ENCODE assay signal across 8 cellular contexts in genomic region chr14:70641548-70642312, GRCh38. TPM values are rescaled to one million over a fixed set of nuclear protein-coding genes. Genes with fewer than 3 reads are reported as not detected.
A peak's percentile ranks its signal among the peaks of the same experiment; 100 is the strongest.
DNase-seq lines count a peak whose midpoint lies in the region; ATAC-seq and TF ChIP-seq lines count a peak whose summit lies in the region.

Gene TTC9, plus strand, starts transcription at chr14:70641916. Its CDS starts 214 bp downstream, at chr14:70642130.

- no peak for ATAC-seq in GM19351 (IDR thresholded peaks at IDR 0.05; ENCODE audit: unreplicated experiment)

- H3K9me3 ChIP-seq in Karpas-422 (ENCODE audit: low read length) (no peaks in the 10 kb centered on the region), left ventricle myocardium inferior (replicated peaks) (no peaks in the 10 kb centered on the region)

- no peaks in the 10 kb centered on the region for H3K27me3 Mint-ChIP-seq in activated naive CD4-positive, alpha-beta T cell treated with anti-CD3 and anti-CD28 coated beads, Interleukin-2, amount 50 U/mL, for 24 hours

- H3K36me3 ChIP-seq in Karpas-422 (ENCODE audit: insufficient read depth, low read length) (no peaks in the 10 kb centered on the region), left ventricle myocardium inferior (no peaks in the 10 kb centered on the region)

- H3K79me2 ChIP-seq in Karpas-422 (ENCODE audit: low read length): no peaks in the 10 kb centered on the region

- no peaks in the 10 kb centered on the region for H3K9me3 Mint-ChIP-seq in activated naive CD4-positive, alpha-beta T cell treated with anti-CD3 and anti-CD28 coated beads, Interleukin-2, amount 50 U/mL, for 24 hours

- H3K27ac ChIP-seq in Karpas-422 (ENCODE audit: low read length) (no peak within 1 kb of the TSS), left ventricle myocardium inferior (replicated peaks) (peak within 1 kb of the TSS; percentile 38)

- peak within 1 kb of the TSS; percentile 95 for H3K4me3 Mint-ChIP-seq in activated naive CD4-positive, alpha-beta T cell treated with anti-CD3 and anti-CD28 coated beads, Interleukin-2, amount 50 U/mL, for 24 hours

- peaks cover 2% of the 10 kb centered on the region; the same call in 1 of the 2 replicates for H3K27me3 ChIP-seq in Karpas-422 (ENCODE audit: low read length)
- H3K27me3 ChIP-seq in left ventricle myocardium inferior (ENCODE audit: low read depth): peaks cover 57% of the 10 kb centered on the region

- peak within 1 kb of the TSS; percentile 95 for H2AFZ ChIP-seq in Karpas-422 (ENCODE audit: low read length)

- H3K4me3 ChIP-seq in Karpas-422 (ENCODE audit: low read length): peak within 1 kb of the TSS; percentile 74
- H3K4me3 ChIP-seq in left ventricle myocardium inferior: peak within 1 kb of the TSS; percentile 80
- peak within 1 kb of the TSS; percentile 66 for H3K4me3 ChIP-seq in retinal pigment epithelial cell (ENCODE audit: low read length)

- peaks cover 27% of the 10 kb centered on the region for H3K4me1 ChIP-seq in Karpas-422 (ENCODE audit: low read length)
- peaks cover 18% of the 10 kb centered on the region for H3K4me1 ChIP-seq in left ventricle myocardium inferior

- H3K27ac Mint-ChIP-seq in activated naive CD4-positive, alpha-beta T cell treated with anti-CD3 and anti-CD28 coated beads, Interleukin-2, amount 50 U/mL, for 24 hours: peak within 1 kb of the TSS; percentile 97

- H3K4me2 ChIP-seq in Karpas-422 (ENCODE audit: low read depth, low read length, poor library complexity, severe bottlenecking): peak within 1 kb of the TSS; percentile 85

- peaks cover 58% of the 10 kb centered on the region for H3K4me1 Mint-ChIP-seq in activated naive CD4-positive, alpha-beta T cell treated with anti-CD3 and anti-CD28 coated beads, Interleukin-2, amount 50 U/mL, for 24 hours

- no peak for TF ChIP-seq CTCF in left ventricle myocardium inferior (IDR thresholded peaks at IDR 0.05; ENCODE audit: borderline replicate concordance)
- no peak for TF ChIP-seq CTCF in retinal pigment epithelial cell (conservative IDR thresholded peaks at IDR 0.05; ENCODE audit: low read depth, low read length)

- H3K36me3 Mint-ChIP-seq in activated naive CD4-positive, alpha-beta T cell treated with anti-CD3 and anti-CD28 coated beads, Interleukin-2, amount 50 U/mL, for 24 hours: no peaks in the 10 kb centered on the region

- peak; percentile 12 to 35 for DNase-seq in SHP77 (lab: John Stamatoyannopoulos, UW)
- no peak for DNase-seq in SHP77 treated with DMSO at 0.1 percent for 48 hours (lab: John Stamatoyannopoulos, UW)
- peak; percentile 56 for DNase-seq in Karpas-422
- peak; percentile 30 for DNase-seq in left ventricle myocardium inferior
- DNase-seq in retinal pigment epithelial cell (ENCODE audit: low read depth): no peak
- no peak for DNase-seq in MV-4-11 (lab: John Stamatoyannopoulos, UW)

- no peaks in the 10 kb centered on the region for H3K9me2 ChIP-seq in Karpas-422 (replicated peaks; ENCODE audit: insufficient read depth, low read length)

- intact Hi-C loops in left ventricle myocardium inferior (cut with micrococcal nuclease): no loop called here

- peak within 1 kb of the TSS; percentile 76 for H3K9ac ChIP-seq in Karpas-422 (ENCODE audit: low read length)

- H4K20me1 ChIP-seq in Karpas-422 (ENCODE audit: insufficient read depth, low read depth, low read length): no peaks in the 10 kb centered on the region

RNA-seq across cellular contexts. Expression of gene TTC9, which starts in this region (rescaled TPM):
- total RNA-seq in Karpas-422 (2014; rRNA removed; shearing (Covaris generic); ENCODE audit: low replicate concordance): 6.1 and 7.9 TPM in 2 replicates
- 1.9 TPM for total RNA-seq in left ventricle myocardium inferior

Comparison
In these comparisons a context has a peak if more than half of its experiments do, and no peak if none do; other contexts are left out.
1. DNase-seq: peak in SHP77 (2 of 2), Karpas-422 (single experiment) and left ventricle myocardium inferior (single experiment); none in SHP77 treated with DMSO at 0.1 percent for 48 hours (single experiment), retinal pigment epithelial cell (single experiment) and MV-4-11 (single experiment).
2. Peak in every context shown above with its lines, with median percentiles within 50 percentile points of each other: H3K4me3 ChIP-seq.